In the genomic region with DNA sequence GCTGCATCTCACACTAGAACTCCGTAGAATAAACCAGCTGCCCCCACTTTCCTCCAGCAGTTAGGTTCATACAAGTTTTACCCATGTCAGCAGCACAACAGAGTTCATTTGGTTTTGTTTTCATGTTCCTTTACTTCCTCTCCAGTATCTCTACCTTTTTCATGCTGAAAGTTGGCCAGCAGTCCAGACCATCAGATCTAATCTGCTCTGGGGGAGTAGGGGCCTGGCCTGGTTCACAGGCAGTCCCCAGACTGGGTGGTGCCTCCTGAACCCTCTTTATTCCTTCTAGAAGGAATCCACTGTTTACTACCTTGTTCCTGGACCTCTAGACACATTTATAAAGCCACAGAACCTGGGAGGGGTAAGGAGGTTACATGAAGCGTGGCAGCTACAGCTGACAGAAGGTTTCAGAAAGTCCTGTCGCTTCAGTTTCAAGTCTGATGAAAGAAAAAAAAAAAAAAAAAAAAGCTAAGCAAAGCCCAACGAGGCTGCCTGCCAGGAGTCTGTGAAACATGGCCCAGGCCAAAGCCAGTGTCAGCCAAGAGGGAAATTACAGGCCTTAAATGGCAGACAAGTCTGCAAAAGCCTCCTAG, we compare ENCODE assay signal across 8 cellular contexts.
DNase-seq lines count a peak whose midpoint lies in the region; ATAC-seq, FAIRE-seq and TF ChIP-seq lines count a peak whose summit lies in the region.

No MANE protein-coding gene starts in this region.

- peak overlapping the region; percentile 62 for H2AFZ ChIP-seq in MM.1S (ENCODE audit: low read length)
- H2AFZ ChIP-seq in GM12878 (ENCODE audit: control insufficient read depth, low read depth, low read length) = peak overlapping the region; percentile 81

- CTCF ChIA-PET in GM12878 (lab: Yijun Ruan, JAX) = interaction anchor here (1.0 to 2.3 kb wide), 5 partner anchors 29 to 110 kb away, joined by 3 to 10 read pairs (median 4); no protein-coding TSS in a partner anchor

- no peaks in the 10 kb centered on the region for H3K79me2 ChIP-seq in MM.1S (ENCODE audit: low read length)
- H3K79me2 ChIP-seq in GM12878 (ENCODE audit: control insufficient read depth, insufficient read depth, low read length) = no peaks in the 10 kb centered on the region

- H3K4me2 ChIP-seq in MM.1S (ENCODE audit: low read depth, low read length) (peak overlapping the region; percentile 83), GM12878 (ENCODE audit: control insufficient read depth, insufficient read depth) (peak overlapping the region; percentile 77)

- ATAC-seq in GM18499 (IDR thresholded peaks at IDR 0.05; ENCODE audit: insufficient read depth, unreplicated experiment) (peak; percentile 83), GM21786 (IDR thresholded peaks at IDR 0.05; ENCODE audit: unreplicated experiment) (peak; percentile 85), GM12878 (peak; percentile 92)

- peak; percentile 98 for FAIRE-seq in GM12878 (lab: Jason Lieb, UNC)

- TF ChIP-seq POLR2A in GM12878 (IDR thresholded peaks at IDR 0.05; ENCODE audit: low read depth, low read length) (peak; percentile 64), suprapubic skin (IDR thresholded peaks at IDR 0.05) (no peak)

- intact Hi-C loops in GM12878 (cut with micrococcal nuclease; ENCODE audit: unreplicated experiment) = loop anchor here (2.0 to 5.0 kb wide), 3 partner anchors 38 to 186 kb away; partner anchors contain the start of gene JUN

- H4K20me1 ChIP-seq in MM.1S (ENCODE audit: insufficient read depth, low read length) (no peaks in the 10 kb centered on the region), GM12878 (ENCODE audit: control insufficient read depth, insufficient read depth) (no peaks in the 10 kb centered on the region)

- peak overlapping the region; percentile 28; the same call in 1 of the 2 replicates for H3K4me3 ChIP-seq in MM.1S (ENCODE audit: low read length)
- peak overlapping the region; percentile 58 for H3K4me3 ChIP-seq in GM12878
- no peak overlapping the region for H3K4me3 ChIP-seq in suprapubic skin
- H3K4me3 ChIP-seq in HAP-1 = no peak overlapping the region

- in situ Hi-C loops in GM12878 (cut with MboI) = no loop called here
- in situ Hi-C loops in HAP-1 (cut with MboI; ENCODE audit: low sequenced_read_pairs) = no loop called here

- SMC1A ChIA-PET in GM12878 (lab: Charles Lee; ENCODE audit: uncharacterized antibody, unreplicated experiment) = interaction anchor here (1.0 to 5.2 kb wide), 28 partner anchors 10 to 730 kb away, joined by 3 to 38 read pairs (median 5); partner anchors contain the start of gene JUN

- H3K9ac ChIP-seq in MM.1S (ENCODE audit: low read length) = peak overlapping the region; percentile 64; the same call in 1 of the 2 replicates
- peak overlapping the region; percentile 71 for H3K9ac ChIP-seq in GM12878 (ENCODE audit: control insufficient read depth, insufficient read depth, low read length)

- H3K27me3 ChIP-seq in MM.1S (replicated peaks; ENCODE audit: insufficient read depth, low read length) (no peaks in the 10 kb centered on the region), GM12878 (replicated peaks in 1 of 2; ENCODE audit: control insufficient read depth in 2 of 2, insufficient read depth in 2 of 2, low read length in 1 of 2) (no peaks in the 10 kb centered on the region), suprapubic skin (no peaks in the 10 kb centered on the region), HAP-1 (ENCODE audit: low read depth) (no peaks in the 10 kb centered on the region)

- 1% methylated on average over 4 of the region's 4 CpGs for WGBS in GM12878 (ENCODE audit: insufficient coverage, insufficient replicate concordance, low lambda C conversion rate, missing lambda C conversion rate)
- WGBS in suprapubic skin = 16% methylated on average over 4 of the region's 4 CpGs

- DNase-seq in MM.1S = peak; percentile 94
- peak; percentile 92 for DNase-seq in GM12878 (ENCODE audit: low read depth, low spot score)
- DNase-seq in left kidney (ENCODE audit: low read depth, low spot score) = peak; percentile 73
- peak in 1 of 2 donors; percentile 79 for DNase-seq in suprapubic skin (ENCODE audit: low spot score in 2 of 2)
- no peak for DNase-seq in HAP-1 (ENCODE audit: low spot score in 2 of 2)
- no peak for DNase-seq in stimulated activated CD4-positive, alpha-beta T cell treated with anti-CD3 and anti-CD28 coated beads, Interleukin-1b, Interleukin-23, amount 100 ng/mL, for 48 hours

- TF ChIP-seq RAD21 in GM12878 (IDR thresholded peaks at IDR 0.05; ENCODE audit: insufficient read depth, low read depth, low read length) = peak; percentile 37

- BruUV-seq in GM12878 (replicated peaks; lab: Mats Ljungman, UMichigan) = no TSS peak

- RAD21 ChIA-PET in GM12878 (lab: Charles Lee; ENCODE audit: unreplicated experiment) = interaction anchor here (0.6 to 4.2 kb wide), 31 partner anchors 11 to 997 kb away, joined by 3 to 34 read pairs (median 4); no protein-coding TSS in a partner anchor

- H3K9me2 ChIP-seq in MM.1S (replicated peaks; ENCODE audit: insufficient read depth, low read length) = no peaks in the 10 kb centered on the region

- TF ChIP-seq EP300 in GM12878 (IDR thresholded peaks at IDR 0.05; ENCODE audit: borderline replicate concordance in 1 of 2, control insufficient read depth in 1 of 2, low read depth in 2 of 2, low read length in 2 of 2) (peak; percentile 22 to 29; a peak in 1 of 4 replicates), suprapubic skin (IDR thresholded peaks at IDR 0.05) (no peak)

- TF ChIP-seq CTCF in MM.1S (IDR thresholded peaks at IDR 0.05; ENCODE audit: low read length) (no peak), GM12878 (IDR thresholded peaks at IDR 0.05 in 2 of 3, conservative IDR thresholded peaks at IDR 0.05 in 1 of 3; ENCODE audit: control insufficient read depth in 2 of 3, extremely low read depth in 1 of 3, insufficient read depth in 1 of 3, low read depth in 3 of 3, low read length in 3 of 3) (no peak), suprapubic skin (IDR thresholded peaks at IDR 0.05) (no peak)

- no peaks in the 10 kb centered on the region for H3K9me3 ChIP-seq in MM.1S (replicated peaks; ENCODE audit: insufficient read depth, low read length)
- no peaks in the 10 kb centered on the region for H3K9me3 ChIP-seq in GM12878 (replicated peaks; ENCODE audit: control insufficient read depth, insufficient read depth, low read length)
- no peaks in the 10 kb centered on the region for H3K9me3 ChIP-seq in suprapubic skin
- no peaks in the 10 kb centered on the region for H3K9me3 ChIP-seq in HAP-1

- no peaks in the 10 kb centered on the region for H3K36me3 ChIP-seq in MM.1S (replicated peaks; ENCODE audit: insufficient read depth, low read length)
- H3K36me3 ChIP-seq in GM12878 (ENCODE audit: control insufficient read depth in 2 of 2, insufficient read depth in 2 of 2, low read length in 1 of 2) = no peaks in the 10 kb centered on the region
- no peaks in the 10 kb centered on the region for H3K36me3 ChIP-seq in suprapubic skin
- H3K36me3 ChIP-seq in HAP-1 (replicated peaks) = no peaks in the 10 kb centered on the region

- H3K4me1 ChIP-seq in MM.1S (ENCODE audit: low read length) (peaks cover 31% of the 10 kb centered on the region), GM12878 (ENCODE audit: control insufficient read depth, insufficient read depth, low read length) (peaks cover 27% of the 10 kb centered on the region), suprapubic skin (peaks cover 28% of the 10 kb centered on the region), HAP-1 (no peaks in the 10 kb centered on the region)

- POLR2A ChIA-PET in GM12878 (lab: Charles Lee) = interaction anchor here (0.6 to 3.6 kb wide), 8 partner anchors 22 to 162 kb away, joined by 3 to 22 read pairs (median 6); no protein-coding TSS in a partner anchor

- H3K27ac ChIP-seq in MM.1S (ENCODE audit: low read length) = peak overlapping the region; percentile 94
- peak overlapping the region; percentile 94 for H3K27ac ChIP-seq in GM12878 (ENCODE audit: control insufficient read depth, insufficient read depth)
- peak overlapping the region; percentile 39 for H3K27ac ChIP-seq in suprapubic skin

- peaks cover 22% of the 10 kb centered on the region for H3F3A ChIP-seq in MM.1S (ENCODE audit: insufficient read depth, low read length)

TF ChIP-seq in GM12878, 131 proteins besides CTCF, POLR2A, EP300 and RAD21 (continues in another document):
- TF ChIP-seq CBX5 (IDR thresholded peaks at IDR 0.05; ENCODE audit: low read depth) (0 out of 2 replicates have a peak, but pooled peaks have one; percentile 65), TCF3 (IDR thresholded peaks at IDR 0.05; ENCODE audit: borderline replicate concordance, insufficient read depth, low read depth, low read length) (peak; percentile 41; the same call in 1 of the 2 replicates), BACH1 (IDR thresholded peaks at IDR 0.05; ENCODE audit: borderline replicate concordance) (no peak), EED (IDR thresholded peaks at IDR 0.05; ENCODE audit: low read depth) (peak; percentile 84), IKZF1 (conservative IDR thresholded peaks at IDR 0.05) (peak; percentile 78), YY1 (IDR thresholded peaks at IDR 0.05; ENCODE audit: low read depth, low read length) (peak; percentile 75), MLLT1 (IDR thresholded peaks at IDR 0.05) (peak; percentile 55; the same call in 1 of the 2 replicates), TBL1XR1 (IDR thresholded peaks at IDR 0.05; ENCODE audit: low read depth, low read length) (0 out of 2 replicates have a peak, but pooled peaks have one; percentile 34)
- TF ChIP-seq, protein P1, sequence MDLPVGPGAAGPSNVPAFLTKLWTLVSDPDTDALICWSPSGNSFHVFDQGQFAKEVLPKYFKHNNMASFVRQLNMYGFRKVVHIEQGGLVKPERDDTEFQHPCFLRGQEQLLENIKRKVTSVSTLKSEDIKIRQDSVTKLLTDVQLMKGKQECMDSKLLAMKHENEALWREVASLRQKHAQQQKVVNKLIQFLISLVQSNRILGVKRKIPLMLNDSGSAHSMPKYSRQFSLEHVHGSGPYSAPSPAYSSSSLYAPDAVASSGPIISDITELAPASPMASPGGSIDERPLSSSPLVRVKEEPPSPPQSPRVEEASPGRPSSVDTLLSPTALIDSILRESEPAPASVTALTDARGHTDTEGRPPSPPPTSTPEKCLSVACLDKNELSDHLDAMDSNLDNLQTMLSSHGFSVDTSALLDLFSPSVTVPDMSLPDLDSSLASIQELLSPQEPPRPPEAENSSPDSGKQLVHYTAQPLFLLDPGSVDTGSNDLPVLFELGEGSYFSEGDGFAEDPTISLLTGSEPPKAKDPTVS (IDR thresholded peaks at IDR 0.05; ENCODE audit: low read depth, low read length) = 0 out of 2 replicates have a peak, but pooled peaks have one; percentile 42

Comparison
In these comparisons a context has a peak if more than half of its experiments do, and no peak if none do; other contexts are left out.
1. DNase-seq: peak in MM.1S (single experiment), GM12878 (single experiment) and left kidney (single experiment); none in HAP-1 (0 of 2) and stimulated activated CD4-positive, alpha-beta T cell treated with anti-CD3 and anti-CD28 coated beads, Interleukin-1b, Interleukin-23, amount 100 ng/mL, for 48 hours (single experiment).
2. H3K27ac ChIP-seq: peak in every context shown above with its lines; median percentile 94 in MM.1S; 94 in GM12878; 39 in suprapubic skin.
3. H3K4me3 ChIP-seq: peak in MM.1S (single experiment) and GM12878 (single experiment); none in suprapubic skin (single experiment) and HAP-1 (single experiment).
4. Peak in every context shown above with its lines, with median percentiles within 50 percentile points of each other: ATAC-seq.